ENCODE assay signal across 28 cellular contexts in genomic region chr13:57424379-57424778, GRCh38.
"Had no signal": no experiment of that assay in that cellular context is flagged by ENCODE, and none has a peak within 500 bp of the region (broad histone marks: within the 10 kb centered on the region; RNA-seq: fewer than 3 reads in every experiment).

No MANE protein-coding gene starts in this region.

- ATAC-seq: effector memory CD8-positive, alpha-beta T cell; esophagus mucosa; foreskin keratinocyte; gastrocnemius medialis; gastroesophageal sphincter; heart left ventricle; heart right ventricle had no signal

- DNase-seq: colonic mucosa; cortex of kidney; dermis blood vessel endothelial cell; dorsolateral prefrontal cortex; effector CD4-positive, alpha-beta T cell; effector CD8-positive, alpha-beta T cell; effector memory CD4-positive, alpha-beta T cell; effector memory CD8-positive, alpha-beta T cell; endodermal cell; erythroblast; esophagus squamous epithelium; foreskin fibroblast; foreskin keratinocyte; foreskin melanocyte; gastrocnemius medialis; glutamatergic neuron; head of caudate nucleus; heart left ventricle; heart right ventricle had no signal

- H3K27me3 ChIP-seq: colonic mucosa, dorsolateral prefrontal cortex, esophagus muscularis mucosa, esophagus squamous epithelium, foreskin keratinocyte, gastrocnemius medialis, gastroesophageal sphincter, heart left ventricle, heart right ventricle had no signal

- H3K27ac ChIP-seq: colonic mucosa, coronary artery, dorsolateral prefrontal cortex, epithelial cell of prostate, esophagus muscularis mucosa, esophagus squamous epithelium, foreskin keratinocyte, gastrocnemius medialis, gastroesophageal sphincter, heart left ventricle, heart right ventricle had no signal

- H3K9me3 ChIP-seq: colonic mucosa, gastrocnemius medialis had no signal

- H3K4me1 ChIP-seq: colonic mucosa, esophagus muscularis mucosa, esophagus squamous epithelium, foreskin keratinocyte, gastrocnemius medialis, gastroesophageal sphincter, heart left ventricle, heart right ventricle had no signal

- H3K4me3 ChIP-seq: colonic mucosa, coronary artery, dorsolateral prefrontal cortex, esophagus muscularis mucosa, esophagus squamous epithelium, gastrocnemius medialis, gastroesophageal sphincter, heart left ventricle, heart right ventricle had no signal

- FAIRE-seq: colon, endometrium, endothelial cell of umbilical vein, frontal cortex had no signal

- H3K36me3 ChIP-seq: colonic mucosa, esophagus muscularis mucosa, esophagus squamous epithelium, gastrocnemius medialis, gastroesophageal sphincter, heart left ventricle, heart right ventricle had no signal
